Comparison of ENCODE assay signal across 17 cellular contexts in the genomic region with DNA sequence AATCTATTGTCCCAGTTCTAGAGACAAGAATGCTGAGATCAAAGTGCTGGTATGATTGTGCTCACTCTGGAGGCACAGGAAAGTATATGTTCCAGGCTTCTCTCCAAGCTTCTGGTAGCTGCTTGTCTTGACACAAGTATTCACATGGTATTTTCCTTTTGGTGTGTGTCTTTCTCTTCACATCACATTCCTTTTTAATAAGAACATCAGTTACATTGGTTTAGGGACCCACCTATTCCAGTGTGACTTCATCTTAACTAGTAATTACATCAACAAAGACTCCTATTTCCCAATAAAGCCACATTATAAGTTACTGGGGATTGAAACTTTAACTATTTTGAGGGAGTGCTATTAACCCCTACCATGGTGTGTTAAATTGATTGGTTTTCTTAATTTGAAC.
"Had no signal": no experiment of that assay in that cellular context is flagged by ENCODE, and none has a peak within 500 bp of the region (broad histone marks: within the 10 kb centered on the region; RNA-seq: fewer than 3 reads in every experiment).

No MANE protein-coding gene starts in this region.

- H3K27me3 ChIP-seq: brain microvascular endothelial cell, heart right ventricle, neural progenitor cell, ovary had no signal

- H3K9ac ChIP-seq: neural progenitor cell had no signal

- H3K27me3 Mint-ChIP-seq: activated naive CD4-positive, alpha-beta T cell treated with anti-CD3 and anti-CD28 coated beads, Interleukin-2, amount 50 U/mL, for 24 hours; naive B cell; stimulated activated memory B cell treated with anti-CD40 and anti-IgM and Interleukin-4, amounts not matched to agents 10 μg/mL and 1 μg/mL and 100 μg/mL, for 72 hours had no signal

- H3K4me2 ChIP-seq: neural progenitor cell had no signal

- H3K36me3 ChIP-seq: brain microvascular endothelial cell, heart right ventricle, neural progenitor cell, ovary had no signal

- ATAC-seq: esophagus mucosa; heart right ventricle; stimulated activated memory B cell treated with anti-CD40 and anti-IgM and Interleukin-4, amounts not matched to agents 10 μg/mL and 1 μg/mL and 100 μg/mL, for 72 hours had no signal

- DNase-seq: activated CD4-positive, alpha-beta T cell treated with anti-CD3 and anti-CD28 coated beads for 1 hour; activated CD4-positive, alpha-beta T cell treated with anti-CD3 and anti-CD28 coated beads, Interleukin-2, amount 50 U/mL, for 4 hours; activated effector memory CD4-positive, alpha-beta T cell treated with Interleukin-2 at 50 U/mL for 16 hours; amniotic stem cell; brain microvascular endothelial cell; cerebellar nuclear complex; dermis blood vessel endothelial cell; foreskin melanocyte; heart right ventricle; naive B cell; ovary had no signal

- H3K27ac ChIP-seq: brain microvascular endothelial cell, heart right ventricle, neural progenitor cell, ovary, VCaP had no signal

- H3K4me3 ChIP-seq: heart right ventricle, lung, neural progenitor cell, ovary had no signal

- H3K27ac Mint-ChIP-seq: activated naive CD4-positive, alpha-beta T cell treated with anti-CD3 and anti-CD28 coated beads, Interleukin-2, amount 50 U/mL, for 24 hours; naive B cell; neural progenitor cell; stimulated activated memory B cell treated with anti-CD40 and anti-IgM and Interleukin-4, amounts not matched to agents 10 μg/mL and 1 μg/mL and 100 μg/mL, for 72 hours had no signal

- H3K4me1 Mint-ChIP-seq: activated naive CD4-positive, alpha-beta T cell treated with anti-CD3 and anti-CD28 coated beads, Interleukin-2, amount 50 U/mL, for 24 hours; naive B cell; neural progenitor cell; stimulated activated memory B cell treated with anti-CD40 and anti-IgM and Interleukin-4, amounts not matched to agents 10 μg/mL and 1 μg/mL and 100 μg/mL, for 72 hours had no signal

- H2AFZ ChIP-seq: neural progenitor cell had no signal

- H3K4me1 ChIP-seq: heart right ventricle, neural progenitor cell had no signal

- H3K9me3 Mint-ChIP-seq: activated naive CD4-positive, alpha-beta T cell treated with anti-CD3 and anti-CD28 coated beads, Interleukin-2, amount 50 U/mL, for 24 hours; neural progenitor cell; stimulated activated memory B cell treated with anti-CD40 and anti-IgM and Interleukin-4, amounts not matched to agents 10 μg/mL and 1 μg/mL and 100 μg/mL, for 72 hours had no signal

- H3K4me3 Mint-ChIP-seq: activated naive CD4-positive, alpha-beta T cell treated with anti-CD3 and anti-CD28 coated beads, Interleukin-2, amount 50 U/mL, for 24 hours; naive B cell; neural progenitor cell; stimulated activated memory B cell treated with anti-CD40 and anti-IgM and Interleukin-4, amounts not matched to agents 10 μg/mL and 1 μg/mL and 100 μg/mL, for 72 hours had no signal

- H3K9me3 ChIP-seq: ovary had no signal

- H3K36me3 Mint-ChIP-seq: neural progenitor cell; stimulated activated memory B cell treated with anti-CD40 and anti-IgM and Interleukin-4, amounts not matched to agents 10 μg/mL and 1 μg/mL and 100 μg/mL, for 72 hours had no signal
